Comparison of ENCODE assay signal across 23 cellular contexts in genomic region chr11:111112614-111113013, GRCh38.
"Had no signal": no experiment of that assay in that cellular context is flagged by ENCODE, and none has a peak within 500 bp of the region (broad histone marks: within the 10 kb centered on the region; RNA-seq: fewer than 3 reads in every experiment).

No MANE protein-coding gene starts in this region.

- H3K4me3 Mint-ChIP-seq: nephron, neural crest cell had no signal

- H3K27ac Mint-ChIP-seq: nephron had no signal

- H3K9me3 Mint-ChIP-seq: nephron had no signal

- ATAC-seq: left cardiac atrium; pancreas; right cardiac atrium; sciatic nerve; stimulated activated naive CD8-positive, alpha-beta T cell treated with anti-CD3 and anti-CD28 coated beads, Interleukin-15, Interleukin-2, amounts not matched to agents 100 U/mL and 50 U/mL, for 24 hours had no signal

- H3K4me1 Mint-ChIP-seq: nephron, neural crest cell had no signal

- DNase-seq: head of caudate nucleus; hippocampal formation; kidney glomerular epithelial cell; left cardiac atrium; left ventricle myocardium inferior; nucleus accumbens; pancreas; posterior cingulate gyrus; retina; right cardiac atrium; stimulated activated CD4-positive, alpha-beta T cell treated with anti-CD3 and anti-CD28 coated beads, Interleukin-12 subunit alpha, Interleukin-12 subunit beta, amount 100 ng/mL, for 4 hours; stimulated activated CD4-positive, alpha-beta T cell treated with anti-CD3 and anti-CD28 coated beads, Interleukin-15, amount 100 ng/mL, for 24 hours; stimulated activated CD4-positive, alpha-beta T cell treated with anti-CD3 and anti-CD28 coated beads, Interleukin-2, amount 100 ng/mL, for 24 hours; stimulated activated CD4-positive, alpha-beta T cell treated with anti-CD3 and anti-CD28 coated beads, Interleukin-4, amount 100 ng/mL, for 1 hour; stimulated activated naive CD8-positive, alpha-beta T cell treated with anti-CD3 and anti-CD28 coated beads, Interleukin-15, Interleukin-2, amounts not matched to agents 100 U/mL and 50 U/mL, for 24 hours; stomach; testis; thyroid gland; transverse colon; upper lobe of left lung had no signal
